In the genomic region with DNA sequence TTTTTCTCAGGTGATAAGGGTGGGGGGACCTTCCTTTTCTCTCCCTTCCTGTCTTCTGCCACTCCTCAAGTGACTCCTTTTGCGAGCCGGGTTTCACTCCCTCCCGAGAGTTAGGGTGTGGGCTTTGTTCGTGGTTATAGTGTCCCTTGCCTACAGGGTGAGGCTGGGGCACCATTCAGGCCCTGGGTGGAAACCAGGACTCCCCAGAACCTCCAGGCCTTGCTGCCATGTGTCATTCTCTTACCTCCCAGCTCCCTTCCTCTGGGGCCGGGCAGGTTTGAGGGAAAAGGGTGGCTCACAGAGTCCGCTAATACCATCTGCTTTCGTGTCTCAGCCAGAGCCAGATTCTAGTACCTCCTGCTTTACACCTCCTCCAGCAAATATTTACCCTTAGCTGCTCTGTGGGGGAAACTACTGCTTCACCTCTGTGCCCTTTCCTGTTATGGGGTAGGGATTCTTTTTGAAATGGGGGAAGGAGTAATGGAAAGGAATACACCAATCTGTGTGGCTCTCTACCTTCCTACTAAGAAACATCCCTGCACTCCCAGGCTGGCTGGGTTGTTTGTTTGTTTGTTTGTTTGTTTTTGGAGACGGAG, we compare ENCODE assay signal across 8 cellular contexts. TPM values are rescaled to one million over a fixed set of nuclear protein-coding genes. Genes with fewer than 3 reads are reported as not detected.
DNase-seq lines count a peak whose midpoint lies in the region; ATAC-seq, FAIRE-seq and TF ChIP-seq lines count a peak whose summit lies in the region.

No MANE protein-coding gene starts in this region.

- POLR2A ChIA-PET in naive thymus-derived CD4-positive, alpha-beta T cell (lab: Charles Lee) = interaction anchor here (0.6 kb wide), 1 partner anchor 192 kb away, joined by 3 read pairs; no protein-coding TSS in a partner anchor

- peak overlapping the region in 8 of 10 donors; percentile 23 to 99 (median 66) for H3K4me3 Mint-ChIP-seq in naive thymus-derived CD4-positive, alpha-beta T cell

- intact Hi-C loops in naive thymus-derived CD4-positive, alpha-beta T cell (cut with micrococcal nuclease) = no loop called here

- CTCF ChIA-PET in naive thymus-derived CD4-positive, alpha-beta T cell (lab: Charles Lee) = interaction anchor here (0.7 kb wide), 1 partner anchor 209 kb away, joined by 3 read pairs; no protein-coding TSS in a partner anchor

- peak overlapping the region; percentile 85 for H3K4me3 ChIP-seq in naive thymus-derived CD4-positive, alpha-beta T cell (ENCODE audit: low read length)

- no peak for FAIRE-seq in GM19239 (lab: Jason Lieb, UNC)

- ATAC-seq in naive thymus-derived CD4-positive, alpha-beta T cell = no peak
- ATAC-seq in GM18861 (IDR thresholded peaks at IDR 0.05; ENCODE audit: unreplicated experiment) = no peak

- H3K27ac Mint-ChIP-seq in naive thymus-derived CD4-positive, alpha-beta T cell = no peak overlapping the region

- DNase-seq in NCI-H2029 (lab: John Stamatoyannopoulos, UW) (peak; percentile 32), Kasumi-1 (lab: John Stamatoyannopoulos, UW) (no peak), GM19239 (ENCODE audit: insufficient read length, low spot score) (no peak), SK-N-DZ (ENCODE audit: low spot score) (no peak)
- no peak for DNase-seq in naive thymus-derived CD4-positive, alpha-beta T cell

- peaks cover 0 to 24% (median 5%) of the 10 kb centered on the region in 5 donors for H3K36me3 Mint-ChIP-seq in naive thymus-derived CD4-positive, alpha-beta T cell

- H3K27me3 ChIP-seq in naive thymus-derived CD4-positive, alpha-beta T cell (ENCODE audit: control insufficient read depth in 2 of 2, insufficient read depth in 2 of 2, low read length in 2 of 2) = peaks cover 0 to 23% of the 10 kb centered on the region in 2 donors

- peaks cover 0 to 53% (median 37%) of the 10 kb centered on the region in 5 donors for H3K27me3 Mint-ChIP-seq in naive thymus-derived CD4-positive, alpha-beta T cell

- peaks cover 0 to 4% (median 0%) of the 10 kb centered on the region in 3 experiments for H3K36me3 ChIP-seq in naive thymus-derived CD4-positive, alpha-beta T cell (ENCODE audit: control insufficient read depth in 2 of 3, insufficient read depth in 3 of 3, low read length in 3 of 3)

- no peak for TF ChIP-seq CTCF in C4-2B (conservative IDR thresholded peaks at IDR 0.05)

- H3K27ac ChIP-seq in C4-2B (peak overlapping the region; percentile 90), cingulate gyrus (ENCODE audit: low read depth, low read length) (peak overlapping the region; percentile 84)
- H3K27ac ChIP-seq in naive thymus-derived CD4-positive, alpha-beta T cell (ENCODE audit: low read depth, low read length) = no peak overlapping the region

- H3K4me1 Mint-ChIP-seq in naive thymus-derived CD4-positive, alpha-beta T cell = peaks cover 27 to 66% (median 48%) of the 10 kb centered on the region in 7 donors

- peaks cover 27 to 37% of the 10 kb centered on the region in 2 donors for H3K4me1 ChIP-seq in naive thymus-derived CD4-positive, alpha-beta T cell (ENCODE audit: control insufficient read depth in 2 of 2, insufficient read depth in 2 of 2, low read length in 2 of 2)

- no peaks in the 10 kb centered on the region for H3K9me3 ChIP-seq in naive thymus-derived CD4-positive, alpha-beta T cell (ENCODE audit: control insufficient read depth in 2 of 3, low read length in 3 of 3)

- H3K9me3 Mint-ChIP-seq in naive thymus-derived CD4-positive, alpha-beta T cell = no peaks in the 10 kb centered on the region

RNA-seq across cellular contexts. Expression of a gene that starts 2.8 kb away (rescaled TPM):
- 100 to 1,000 TPM in 2 of 5 experiments, 10 to 100 TPM in 3; 49.2 to 355 (median 54.4) TPM for total RNA-seq in naive thymus-derived CD4-positive, alpha-beta T cell
- 1 to 10 TPM; 2.8 to 3.9 TPM for polyA plus RNA-seq in naive thymus-derived CD4-positive, alpha-beta T cell
- 85.3 and 95.3 TPM in 2 replicates for polyA plus RNA-seq in SK-N-DZ (2014; cell fraction: cytosol; rRNA removed)
- polyA plus RNA-seq in SK-N-DZ (2014; cell fraction: nucleus; rRNA removed) = 124 and 196 TPM in 2 replicates

RNA-seq across cellular contexts. Expression of a gene that starts 31.3 kb away (rescaled TPM):
- 100 to 1,000 TPM; 294 to 405 (median 337) TPM for total RNA-seq in naive thymus-derived CD4-positive, alpha-beta T cell
- polyA plus RNA-seq in naive thymus-derived CD4-positive, alpha-beta T cell = 100 to 1,000 TPM; 424 to 437 TPM
- polyA plus RNA-seq in SK-N-DZ (2014; cell fraction: cytosol; rRNA removed) = 411 and 544 TPM in 2 replicates
- 281 and 323 TPM in 2 replicates for polyA plus RNA-seq in SK-N-DZ (2014; cell fraction: nucleus; rRNA removed)

RNA-seq across cellular contexts. Expression of a gene that starts 32.5 kb away (rescaled TPM):
- 100 to 1,000 TPM; 200 to 287 (median 235) TPM for total RNA-seq in naive thymus-derived CD4-positive, alpha-beta T cell
- 100 to 1,000 TPM in 1 of 2 donors, 10 to 100 TPM in 1; 79.0 to 120 TPM for polyA plus RNA-seq in naive thymus-derived CD4-positive, alpha-beta T cell
- 6.8 and 22.6 TPM in 2 replicates for polyA plus RNA-seq in SK-N-DZ (2014; cell fraction: cytosol; rRNA removed)
- 15.9 and 17.5 TPM in 2 replicates for polyA plus RNA-seq in SK-N-DZ (2014; cell fraction: nucleus; rRNA removed)
